8 cellular contexts compared by ENCODE assay signal in the genomic region with DNA sequence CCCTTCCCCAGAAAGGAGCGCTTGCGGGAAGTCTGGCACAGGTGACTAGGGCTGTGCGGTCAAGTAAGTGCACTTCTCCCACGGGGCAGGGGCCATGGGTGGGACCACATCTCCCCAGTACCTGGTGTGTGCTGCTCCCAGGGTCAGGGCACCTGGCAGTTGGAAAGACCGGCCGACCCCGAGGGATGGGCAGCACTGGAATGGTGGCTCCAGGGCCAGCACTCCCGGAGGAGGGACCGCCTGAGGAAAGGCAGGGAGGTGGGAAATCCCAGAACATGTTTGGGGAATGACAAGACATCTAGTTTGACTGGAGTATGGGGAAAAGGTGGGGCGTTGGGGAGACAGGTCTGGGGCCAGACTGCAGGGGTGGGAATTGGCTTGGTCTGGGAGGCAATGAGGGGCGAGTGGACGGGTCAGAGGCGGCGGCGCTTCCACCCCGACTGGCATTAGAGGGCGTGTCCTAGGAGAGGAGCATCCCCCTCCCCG. TPM values are rescaled to one million over a fixed set of nuclear protein-coding genes. Genes with fewer than 3 reads are reported as not detected.
DNase-seq lines count a peak whose midpoint lies in the region; ATAC-seq and TF ChIP-seq lines count a peak whose summit lies in the region.

No MANE protein-coding gene starts in this region.

- no peaks in the 10 kb centered on the region for H4K20me1 ChIP-seq in OCI-LY1 (ENCODE audit: insufficient read depth, low read length)

- no peak for ATAC-seq in CD4-positive, alpha-beta T cell (ENCODE audit: poor library complexity)
- ATAC-seq in omental fat pad (ENCODE audit: low FRiP score) (peak; percentile 52), HG03521 (IDR thresholded peaks at IDR 0.05; ENCODE audit: unreplicated experiment) (no peak), GM21723 (IDR thresholded peaks at IDR 0.05; ENCODE audit: unreplicated experiment) (no peak)

- H3K27me3 Mint-ChIP-seq in CD4-positive, alpha-beta T cell, result no peaks in the 10 kb centered on the region

- no peaks in the 10 kb centered on the region for H3K9me3 ChIP-seq in CD4-positive, alpha-beta T cell (ENCODE audit: control insufficient read depth, low read length)
- H3K9me3 ChIP-seq in OCI-LY1 (ENCODE audit: low read length), result no peaks in the 10 kb centered on the region
- H3K9me3 ChIP-seq in esophagus (ENCODE audit: control insufficient read depth in 2 of 2, insufficient read depth in 1 of 2, low read depth in 1 of 2, low read length in 1 of 2), result no peaks in the 10 kb centered on the region

- no peaks in the 10 kb centered on the region for H3K9me2 ChIP-seq in OCI-LY1 (ENCODE audit: low read depth, low read length)

- H3K36me3 Mint-ChIP-seq in CD4-positive, alpha-beta T cell (ENCODE audit: low read depth), result peaks cover 7% of the 10 kb centered on the region

- H3K4me1 Mint-ChIP-seq in CD4-positive, alpha-beta T cell (ENCODE audit: low read depth), result peaks cover 45% of the 10 kb centered on the region

- H3F3A ChIP-seq in OCI-LY1 (ENCODE audit: insufficient read depth, low read length), result no peaks in the 10 kb centered on the region

- no peaks in the 10 kb centered on the region for H3K36me3 ChIP-seq in OCI-LY1 (ENCODE audit: insufficient read depth, low read length)
- H3K36me3 ChIP-seq in esophagus (ENCODE audit: control insufficient read depth in 2 of 2, insufficient read depth in 2 of 2, low read length in 1 of 2), result no peaks in the 10 kb centered on the region

- peak overlapping the region; percentile 90 for H3K4me3 Mint-ChIP-seq in CD4-positive, alpha-beta T cell

- H2AFZ ChIP-seq in OCI-LY1 (ENCODE audit: low read length), result no peak overlapping the region

- no peak overlapping the region for H3K27ac ChIP-seq in CD4-positive, alpha-beta T cell (ENCODE audit: low read depth, low read length)
- H3K27ac ChIP-seq in OCI-LY1 (ENCODE audit: low read depth, low read length, poor library complexity, severe bottlenecking) (no peak overlapping the region), esophagus (ENCODE audit: low read depth in 2 of 2, low read length in 1 of 2) (no peak overlapping the region)

- no peaks in the 10 kb centered on the region for H3K9me3 Mint-ChIP-seq in CD4-positive, alpha-beta T cell

- intact Hi-C loops in CD4-positive, alpha-beta T cell (cut with DNase I, micrococcal nuclease), result loop anchor here (1.0 to 2.0 kb wide), 3 partner anchors 15 to 54 kb away; a partner anchor contains a TSS

- H3K27me3 ChIP-seq in CD4-positive, alpha-beta T cell (ENCODE audit: control insufficient read depth, insufficient read depth, low read length), result no peaks in the 10 kb centered on the region
- 0 out of 2 replicates have a peak, but pooled peaks cover 3% of the 10 kb centered on the region for H3K27me3 ChIP-seq in OCI-LY1 (ENCODE audit: insufficient read depth, low read length)
- H3K27me3 ChIP-seq in esophagus (ENCODE audit: control insufficient read depth in 1 of 2, insufficient read depth in 2 of 2, low read length in 2 of 2), result no peaks in the 10 kb centered on the region

- POLR2A ChIA-PET in CD4-positive, alpha-beta T cell (lab: Charles Lee), result interaction anchor here (0.8 to 2.2 kb wide), 10 partner anchors 8 to 99 kb away, joined by 3 to 20 read pairs (median 4); a partner anchor contains a TSS

- H3K4me2 ChIP-seq in OCI-LY1 (ENCODE audit: low read length), result peak overlapping the region; percentile 71

- H3K27ac Mint-ChIP-seq in CD4-positive, alpha-beta T cell, result peak overlapping the region; percentile 63

- H3K4me1 ChIP-seq in OCI-LY1 (ENCODE audit: insufficient read depth, low read length, severe bottlenecking) (no peaks in the 10 kb centered on the region), esophagus (ENCODE audit: control insufficient read depth in 2 of 2, insufficient read depth in 2 of 2, low read length in 1 of 2) (peaks cover 8 to 17% of the 10 kb centered on the region in 2 donors)

- H3K4me3 ChIP-seq in OCI-LY1 (ENCODE audit: low read depth, low read length, poor library complexity, severe bottlenecking) (peak overlapping the region; percentile 56), esophagus (ENCODE audit: low read depth in 1 of 2, low read length in 2 of 2) (peak overlapping the region; percentile 57 to 59)

- no peaks in the 10 kb centered on the region for H3K79me2 ChIP-seq in OCI-LY1 (ENCODE audit: insufficient read depth, low read length)

- H3K9ac ChIP-seq in OCI-LY1 (ENCODE audit: low read length), result no peak overlapping the region

- CTCF ChIA-PET in CD4-positive, alpha-beta T cell (lab: Charles Lee), result interaction anchor here (1.0 to 2.4 kb wide), 7 partner anchors 11 to 54 kb away, joined by 3 to 17 read pairs (median 6); a partner anchor contains a TSS

- WGBS in esophagus, 2 donors, result 11 to 12% methylated on average over 18 of the region's 18 CpGs

- TF ChIP-seq CTCF in CD4-positive, alpha-beta T cell (IDR thresholded peaks at IDR 0.05), result no peak
- TF ChIP-seq CTCF in OCI-LY1 (IDR thresholded peaks at IDR 0.05; ENCODE audit: low read length) (no peak), omental fat pad (IDR thresholded peaks at IDR 0.05) (no peak)

- DNase-seq in CD4-positive, alpha-beta T cell, result no peak
- no peak for DNase-seq in omental fat pad (ENCODE audit: low spot score)
- DNase-seq in stimulated activated CD4-positive, alpha-beta T cell treated with anti-CD3 and anti-CD28 coated beads, Interleukin-2, amount 100 ng/mL, for 24 hours, result no peak
- no peak for DNase-seq in DMS53 treated with DMSO at 0.1 percent for 48 hours (lab: John Stamatoyannopoulos, UW; ENCODE audit: unreplicated experiment)

RNA-seq across cellular contexts. Expression of a gene that starts 0.7 kb away (rescaled TPM):
- total RNA-seq in CD4-positive, alpha-beta T cell, result 10 to 100 TPM; 13.6 to 13.7 TPM
- 1 to 10 TPM; 3.7 to 8.0 TPM for polyA plus RNA-seq in esophagus
- 10 to 100 TPM; 13.6 to 71.1 (median 42.2) TPM for total RNA-seq in omental fat pad

RNA-seq across cellular contexts. Expression of a gene that starts 33.4 kb away (rescaled TPM):
- under 1 TPM; 0.22 to 0.36 TPM for total RNA-seq in CD4-positive, alpha-beta T cell
- polyA plus RNA-seq in esophagus, result not detected
- total RNA-seq in omental fat pad, result 1 to 10 TPM in 1 of 4 donors, under 1 TPM in 2, not detected in 1; 0.65 to 2.5 (median 0.95) TPM

RNA-seq across cellular contexts. Expression of a gene that starts 54.9 kb away (rescaled TPM):
- total RNA-seq in CD4-positive, alpha-beta T cell, result 10 to 100 TPM; 32.0 to 32.8 TPM
- polyA plus RNA-seq in esophagus, result 100 to 1,000 TPM in 1 of 2 donors, 10 to 100 TPM in 1; 93.2 to 202 TPM
- 100 to 1,000 TPM; 180 to 187 (median 185) TPM for total RNA-seq in omental fat pad

Comparison
In these comparisons a context has a peak if more than half of its experiments do, and no peak if none do; other contexts are left out.
1. RNA of a gene that starts 54.9 kb away (total RNA-seq): 180 to 187 TPM in omental fat pad; 32.0 to 32.8 TPM in CD4-positive, alpha-beta T cell; every median in the first group is over 4 times any median in the second.